17 cellular contexts compared by ENCODE assay signal in genomic region chr12:113173081-113173698, GRCh38. TPM values are rescaled to one million over a fixed set of nuclear protein-coding genes. Genes with fewer than 3 reads are reported as not detected.
DNase-seq lines count a peak whose midpoint lies in the region; ATAC-seq and TF ChIP-seq lines count a peak whose summit lies in the region.
"Had no signal": no experiment of that assay in that cellular context is flagged by ENCODE, and none has a peak within 500 bp of the region (broad histone marks: within the 10 kb centered on the region; RNA-seq: fewer than 3 reads in every experiment).

No MANE protein-coding gene starts in this region.

- no peak for TF ChIP-seq POLR2A in thyroid gland (IDR thresholded peaks at IDR 0.05)

- TF ChIP-seq CTCF in thyroid gland (IDR thresholded peaks at IDR 0.05) (no peak), A673 (conservative IDR thresholded peaks at IDR 0.05; ENCODE audit: low read depth, low read length) (no peak)

- no peak overlapping the region for H3K4me3 ChIP-seq in thyroid gland (replicated peaks in 1 of 3)
- no peak overlapping the region for H3K4me3 ChIP-seq in A673 (ENCODE audit: low read depth, low read length, poor library complexity, severe bottlenecking)
- H3K4me3 ChIP-seq: breast epithelium, gastrocnemius medialis, MG63, skin epidermis had no signal

- H3K27ac ChIP-seq in thyroid gland (peak overlapping the region; percentile 35 to 67 (median 57)), A673 (ENCODE audit: low read depth, low read length, poor library complexity, severe bottlenecking) (no peak overlapping the region)
- H3K27ac ChIP-seq: breast epithelium, gastrocnemius medialis, skin epidermis had no signal

- intact Hi-C loops in thyroid gland (cut with DNase I) (no loop called here), A673 (cut with micrococcal nuclease; ENCODE audit: unreplicated experiment) (no loop called here)

- no TSS peak for BruUV-seq in A673 (replicated peaks; lab: Mats Ljungman, UMichigan)

- H3K36me3 ChIP-seq in thyroid gland (peaks cover 64 to 75% of the 10 kb centered on the region in 2 donors), A673 (ENCODE audit: insufficient read depth, low read length, poor library complexity, severe bottlenecking) (peaks cover 77% of the 10 kb centered on the region)

- peaks cover 3 to 17% of the 10 kb centered on the region in 2 donors for H3K4me1 ChIP-seq in thyroid gland
- H3K4me1 ChIP-seq in A673 (ENCODE audit: insufficient read depth, low read length, poor library complexity, severe bottlenecking): no peaks in the 10 kb centered on the region
- H3K4me1 ChIP-seq: breast epithelium, gastrocnemius medialis had no signal

- DNase-seq in thyroid gland (peak; percentile 82 to 83), A673 (ENCODE audit: low spot score) (no peak), Kasumi-1 (lab: John Stamatoyannopoulos, UW) (no peak), NK-92 (lab: John Stamatoyannopoulos, UW; ENCODE audit: unreplicated experiment) (no peak)
- DNase-seq: CD4-positive, alpha-beta T cell; gastrocnemius medialis; MG63 had no signal

- ATAC-seq in GM18909 (IDR thresholded peaks at IDR 0.05; ENCODE audit: poor library complexity, unreplicated experiment) (peak; percentile 56), GM21723 (IDR thresholded peaks at IDR 0.05; ENCODE audit: unreplicated experiment) (peak; percentile 69), HG03439 (IDR thresholded peaks at IDR 0.05; ENCODE audit: unreplicated experiment) (peak; percentile 41)
- ATAC-seq: gastrocnemius medialis, SK-N-SH treated with all-trans-retinoic acid at 6 μM for 48 hours, WTC11 had no signal

- POLR2A ChIA-PET in A673 (lab: Charles Lee; ENCODE audit: low non-redundant PET): no interaction called here

- H3K27me3 ChIP-seq in thyroid gland (no peaks in the 10 kb centered on the region), A673 (replicated peaks; ENCODE audit: insufficient read depth, low read depth, low read length, poor library complexity) (no peaks in the 10 kb centered on the region)
- H3K27me3 ChIP-seq: breast epithelium, gastrocnemius medialis, MG63 had no signal

- 69 to 78% methylated on average over 7 of the region's 7 CpGs for WGBS in thyroid gland, 2 donors

- no peaks in the 10 kb centered on the region for H3K9me3 ChIP-seq in thyroid gland
- no peaks in the 10 kb centered on the region for H3K9me3 ChIP-seq in A673 (ENCODE audit: low read depth, low read length, poor library complexity, severe bottlenecking)
- H3K9me3 ChIP-seq: gastrocnemius medialis, MG63 had no signal

- CTCF ChIA-PET in A673 (lab: Charles Lee): interaction anchor here (1.9 kb wide), 1 partner anchor 12 kb away, joined by 6 read pairs; no protein-coding TSS in a partner anchor

RNA-seq across cellular contexts. Expression of gene DDX54, which starts 12.1 kb away (rescaled TPM):
- total RNA-seq in thyroid gland: 10 to 100 TPM; 59.9 to 79.3 (median 68.8) TPM
- total RNA-seq in A673 (2021): 98.8 and 116 TPM in 2 replicates

RNA-seq across cellular contexts. Expression of gene RITA1, which starts 12.3 kb away (rescaled TPM):
- total RNA-seq in thyroid gland (10 to 100 TPM; 26.6 to 39.6 (median 32.8) TPM), A673 (2021) (22.3 and 25.3 TPM in 2 replicates)

RNA-seq across cellular contexts. Expression of gene CFAP73, which starts 23.7 kb away (rescaled TPM):
- total RNA-seq in thyroid gland (under 1 TPM in 1 of 4 donors, not detected in 3; 0.56 TPM), A673 (2021) (not detected in 2 replicates)
- total RNA-seq: G401, gastrocnemius medialis, mononuclear cell, osteocyte had no signal

RNA-seq across cellular contexts. Expression of gene RASAL1, which starts 37.6 kb away (rescaled TPM):
- total RNA-seq in thyroid gland (10 to 100 TPM; 27.3 to 52.9 (median 45.1) TPM), A673 (2021) (0.32 TPM in 1 of 2 replicates, not detected in the other)
- total RNA-seq: gastrocnemius medialis, osteocyte had no signal

RNA-seq across cellular contexts. Expression of gene TPCN1, which starts 48.1 kb away (rescaled TPM):
- total RNA-seq in thyroid gland (100 to 1,000 TPM in 2 of 4 donors, 10 to 100 TPM in 2; 58.3 to 135 (median 109) TPM), A673 (2021) (18.8 and 25.8 TPM in 2 replicates)

Comparison
In these comparisons a context has a peak if more than half of its experiments do, and no peak if none do; other contexts are left out.
1. DNase-seq: peak in thyroid gland (2 of 2); none in A673 (single experiment), Kasumi-1 (0 of 2) and NK-92 (single experiment).
2. Peak in every context shown above with its lines, with median percentiles within 50 percentile points of each other: ATAC-seq.